ENCODE assay signal across 8 cellular contexts in the genomic region with DNA sequence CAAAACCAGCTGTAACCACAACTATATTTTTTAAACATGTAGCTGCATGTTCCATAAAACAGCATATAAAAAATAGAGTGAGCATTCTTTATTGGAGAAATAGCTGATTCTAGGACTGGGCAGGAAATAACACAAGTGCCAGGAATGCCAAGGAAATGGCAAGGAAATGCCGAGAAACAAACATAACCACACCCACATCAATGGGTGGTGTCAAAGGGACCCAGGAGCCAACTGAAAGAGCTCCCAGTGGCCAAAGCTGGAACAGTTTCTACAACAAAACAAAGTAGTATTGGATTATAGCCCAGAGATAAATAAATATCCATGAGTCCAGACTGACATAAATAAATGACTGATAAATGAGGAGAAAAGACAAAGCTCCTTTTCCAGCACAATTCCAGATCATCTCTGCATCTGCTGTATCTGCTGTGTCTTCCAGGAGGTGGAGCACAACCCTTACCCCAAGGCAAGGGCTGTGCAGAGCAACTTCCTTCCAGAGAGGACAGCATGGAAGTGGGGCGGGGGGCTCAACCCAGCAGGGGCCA. TPM values are rescaled to one million over a fixed set of nuclear protein-coding genes. Genes with fewer than 3 reads are reported as not detected.
DNase-seq lines count a peak whose midpoint lies in the region; ATAC-seq, FAIRE-seq and TF ChIP-seq lines count a peak whose summit lies in the region.

No MANE protein-coding gene starts in this region.

- CTCF ChIA-PET in AG04449 (lab: Yijun Ruan, JAX): interaction anchor here (0.6 to 6.5 kb wide), 16 partner anchors 11 to 156 kb away, joined by 3 to 61 read pairs (median 5); no protein-coding TSS in a partner anchor

- in situ Hi-C loops in G401 (cut with HindIII; ENCODE audit: low sequenced_read_pairs): no loop called here

- no peak for TF ChIP-seq POLR2A in GM12891 (IDR thresholded peaks at IDR 0.05; ENCODE audit: low read depth, low read length)

- TF ChIP-seq CTCF in AG04449 (IDR thresholded peaks at IDR 0.05; ENCODE audit: insufficient read depth, low read length, missing control alignments) (peak; percentile 2), ascending aorta (IDR thresholded peaks at IDR 0.05) (peak in 2 of 3 experiments; percentile 14 to 29)

- ATAC-seq in left colon (peak; percentile 83), HG02588 (IDR thresholded peaks at IDR 0.05; ENCODE audit: unreplicated experiment) (no peak)

- H3K9me3 ChIP-seq in ascending aorta: no peaks in the 10 kb centered on the region

- H3K27ac ChIP-seq in ascending aorta: peak overlapping the region; percentile 47 to 67

- intact Hi-C loops in ascending aorta (cut with DNase I) (no loop called here), left colon (cut with DNase I, micrococcal nuclease) (no loop called here)

- POLR2A ChIA-PET in AG04449 (lab: Yijun Ruan, JAX): interaction anchor here (1.1 kb wide), 1 partner anchor 90 kb away, joined by 4 read pairs; no protein-coding TSS in a partner anchor

- no peak overlapping the region for H3K4me3 ChIP-seq in AG04449 (ENCODE audit: low read depth, low read length)
- H3K4me3 ChIP-seq in ascending aorta: no peak overlapping the region

- no peaks in the 10 kb centered on the region for H3K36me3 ChIP-seq in ascending aorta

- FAIRE-seq in GM12891 (lab: Jason Lieb, UNC): no peak

- H3K4me1 ChIP-seq in ascending aorta: peaks cover 10 to 55% of the 10 kb centered on the region in 2 donors

- no peak for DNase-seq in AG04449 (ENCODE audit: low read depth, low spot score)
- peak; percentile 48 for DNase-seq in HPDE6-E6E7 (ENCODE audit: extremely low spot score)
- no peak for DNase-seq in ascending aorta (ENCODE audit: low spot score in 2 of 2)
- DNase-seq in left colon: no peak
- no peak for DNase-seq in NCI-H187 (lab: John Stamatoyannopoulos, UW)
- no peak for DNase-seq in GM12891 (ENCODE audit: insufficient read length, low spot score)
- DNase-seq in G401 (ENCODE audit: low spot score): no peak

- H3K27me3 ChIP-seq in ascending aorta: no peaks in the 10 kb centered on the region

TF ChIP-seq in GM12891, 5 proteins besides CTCF, POLR2A, EP300 and RAD21:
- no peak for TF ChIP-seq POLR2AphosphoS5 (IDR thresholded peaks at IDR 0.05; ENCODE audit: low read depth, low read length)
- TF ChIP-seq PAX5 (IDR thresholded peaks at IDR 0.05; ENCODE audit: insufficient read depth, low read length, severe bottlenecking): no peak
- no peak for TF ChIP-seq TAF1 (IDR thresholded peaks at IDR 0.05; ENCODE audit: low read depth, low read length)
- no peak for TF ChIP-seq SPI1 (IDR thresholded peaks at IDR 0.05; ENCODE audit: low read depth, low read length)
- TF ChIP-seq POU2F2 (IDR thresholded peaks at IDR 0.05; ENCODE audit: low read depth, low read length): no peak

RNA-seq across cellular contexts. Expression of a gene that starts 28.1 kb away (rescaled TPM):
- total RNA-seq in ascending aorta (82.9 TPM), left colon (10 to 100 TPM in 1 of 2 donors, 1 to 10 TPM in 1; 6.9 to 12.4 TPM)
- polyA plus RNA-seq in GM12891 (2012; ENCODE audit: low read depth, missing spikeins): 0.60 TPM
- 67.7 and 68.1 TPM in 2 replicates for total RNA-seq in G401 (2014; rRNA removed; shearing (Covaris generic))
